In genomic region chr2:98026292-98026691, GRCh38 we compare ENCODE assay signal across 12 cellular contexts. TPM values are rescaled to one million over a fixed set of nuclear protein-coding genes. Genes with fewer than 3 reads are reported as not detected.
A peak's percentile ranks its signal among the peaks of the same experiment; 100 is the strongest.
DNase-seq lines count a peak whose midpoint lies in the region; ATAC-seq and TF ChIP-seq lines count a peak whose summit lies in the region.
"Had no signal": no experiment of that assay in that cellular context is flagged by ENCODE, and none has a peak within 500 bp of the region (broad histone marks: within the 10 kb centered on the region; RNA-seq: fewer than 3 reads in every experiment).

No MANE protein-coding gene starts in this region.

- peaks cover 48% of the 10 kb centered on the region for H3K27me3 Mint-ChIP-seq in osteocyte (ENCODE audit: unreplicated experiment)

- no peak for TF ChIP-seq CTCF in coronary artery (IDR thresholded peaks at IDR 0.05)
- no peak for TF ChIP-seq CTCF in osteocyte (IDR thresholded peaks at IDR 0.05)
- no peak for TF ChIP-seq CTCF in GM10266 (IDR thresholded peaks at IDR 0.05; ENCODE audit: control insufficient read depth, insufficient read depth, low read depth, missing control alignments)

- no peaks in the 10 kb centered on the region for H3K9me3 Mint-ChIP-seq in osteocyte (ENCODE audit: unreplicated experiment)

- peak overlapping the region; percentile 6 for H3K4me3 ChIP-seq in coronary artery
- H3K4me3 ChIP-seq: gastroesophageal sphincter, K562 had no signal

- DNase-seq in Daoy (ENCODE audit: low read depth) (peak; percentile 10), M059J (ENCODE audit: low read depth) (peak; percentile 16), coronary artery (ENCODE audit: low spot score) (no peak), osteocyte (ENCODE audit: extremely low spot score, unreplicated experiment) (peak; percentile 8), NCI-H345 (lab: John Stamatoyannopoulos, UW) (no peak), GM10266 (ENCODE audit: extremely low spot score) (no peak), SK-N-DZ (ENCODE audit: low spot score) (no peak)
- DNase-seq: activated CD8-positive, alpha-beta memory T cell treated with anti-CD3 and anti-CD28 coated beads, Interleukin-2, amount 50 U/mL, for 48 hours; DMS153 had no signal

- no peak overlapping the region for H3K4me3 Mint-ChIP-seq in osteocyte (ENCODE audit: unreplicated experiment)

- no peak for ATAC-seq in HG02678 (IDR thresholded peaks at IDR 0.05; ENCODE audit: unreplicated experiment)
- ATAC-seq: gastroesophageal sphincter, K562 had no signal

- no peaks in the 10 kb centered on the region for H3K36me3 Mint-ChIP-seq in osteocyte (ENCODE audit: unreplicated experiment)

- H3K4me1 Mint-ChIP-seq in osteocyte (ENCODE audit: unreplicated experiment), result no peaks in the 10 kb centered on the region

- H3K27ac ChIP-seq in coronary artery, result no peak overlapping the region
- H3K27ac ChIP-seq: gastroesophageal sphincter had no signal

- H3K27ac Mint-ChIP-seq in osteocyte (ENCODE audit: unreplicated experiment), result no peak overlapping the region

RNA-seq across cellular contexts. Expression of gene TMEM131, which starts 30.5 kb away (rescaled TPM):
- 5.7 and 10.5 TPM in 2 replicates for total RNA-seq in Daoy (2014; rRNA removed; shearing (Covaris generic))
- 7.9 and 18.3 TPM in 2 replicates for total RNA-seq in M059J (2014; rRNA removed; shearing (Covaris generic))
- total RNA-seq in osteocyte, result 35.6 and 36.4 TPM in 2 replicates
- 7.8 and 10.3 TPM in 2 replicates for polyA plus RNA-seq in SK-N-DZ (2014; cell fraction: cytosol; rRNA removed)
- 8.5 and 24.6 TPM in 2 replicates for polyA plus RNA-seq in SK-N-DZ (2014; cell fraction: nucleus; rRNA removed)

Comparison
In these comparisons a context has a peak if more than half of its experiments do, and no peak if none do; other contexts are left out.
1. DNase-seq: peak in Daoy (single experiment), M059J (single experiment) and osteocyte (single experiment); none in coronary artery (single experiment), NCI-H345 (single experiment), GM10266 (single experiment) and SK-N-DZ (single experiment).